20 cellular contexts compared by ENCODE assay signal in the genomic region with DNA sequence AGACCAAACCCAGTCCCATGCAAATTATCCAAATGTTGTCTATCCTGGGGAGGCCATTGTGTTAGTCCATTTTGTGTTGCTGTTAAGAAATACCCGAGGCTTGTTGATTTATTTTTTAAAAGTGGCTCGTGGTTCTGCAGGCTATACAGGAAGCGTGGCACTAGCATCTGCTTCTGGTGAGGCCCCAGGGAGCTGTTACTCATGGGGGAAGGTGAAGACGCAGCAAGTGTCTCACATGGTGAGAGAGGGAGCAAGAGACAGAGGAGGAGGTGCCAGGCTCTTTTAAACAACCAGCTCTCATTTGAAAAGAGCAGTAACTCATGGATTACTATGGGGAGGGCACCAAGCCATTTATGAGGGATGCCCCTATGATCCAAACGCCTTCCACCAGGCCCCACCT.
"Had no signal": no experiment of that assay in that cellular context is flagged by ENCODE, and none has a peak within 500 bp of the region (broad histone marks: within the 10 kb centered on the region; RNA-seq: fewer than 3 reads in every experiment).

No MANE protein-coding gene starts in this region.

- H3K4me1 Mint-ChIP-seq: activated naive CD8-positive, alpha-beta T cell treated with anti-CD3 and anti-CD28 coated beads for 36 hours had no signal

- H3K36me3 ChIP-seq: lower lobe of right lung, right atrium auricular region, stomach, suprapubic skin, tibial nerve had no signal

- H3K27ac ChIP-seq: lower lobe of right lung, psoas muscle, right atrium auricular region, stomach, suprapubic skin, tibial nerve, VCaP had no signal

- H3K9me3 Mint-ChIP-seq: activated naive CD8-positive, alpha-beta T cell treated with anti-CD3 and anti-CD28 coated beads for 36 hours; activated T-cell treated with anti-CD3 and anti-CD28 coated beads, Interleukin-2, amount 50 U/mL, for 24 hours; naive thymus-derived CD8-positive, alpha-beta T cell had no signal

- H3K4me3 ChIP-seq: lower lobe of right lung, psoas muscle, right atrium auricular region, stomach, suprapubic skin, tibial nerve had no signal

- H3K4me1 ChIP-seq: lower lobe of right lung, psoas muscle, right atrium auricular region, stomach, suprapubic skin had no signal

- H3K4me3 Mint-ChIP-seq: activated CD8-positive, alpha-beta T cell treated with anti-CD3 and anti-CD28 coated beads, Interleukin-2, amount 10 ng/mL, durations not matched to agents 7 days and 5 days; activated naive CD8-positive, alpha-beta T cell treated with anti-CD3 and anti-CD28 coated beads for 36 hours; activated T-cell treated with anti-CD3 and anti-CD28 coated beads, Interleukin-2, amount 50 U/mL, for 24 hours; naive thymus-derived CD8-positive, alpha-beta T cell had no signal

- H3K36me3 Mint-ChIP-seq: activated naive CD8-positive, alpha-beta T cell treated with anti-CD3 and anti-CD28 coated beads for 36 hours; naive thymus-derived CD8-positive, alpha-beta T cell had no signal

- H3K27ac Mint-ChIP-seq: activated CD8-positive, alpha-beta T cell treated with anti-CD3 and anti-CD28 coated beads, Interleukin-2, amount 10 ng/mL, durations not matched to agents 7 days and 5 days; activated naive CD8-positive, alpha-beta T cell treated with anti-CD3 and anti-CD28 coated beads for 36 hours; activated T-cell treated with anti-CD3 and anti-CD28 coated beads, Interleukin-2, amount 50 U/mL, for 24 hours; naive thymus-derived CD8-positive, alpha-beta T cell had no signal

- ATAC-seq: activated CD8-positive, alpha-beta T cell treated with anti-CD3 and anti-CD28 coated beads, Interleukin-2, amount 10 ng/mL, durations not matched to agents 7 days and 5 days; left lobe of liver; lower lobe of right lung; naive thymus-derived CD8-positive, alpha-beta T cell; psoas muscle had no signal

- H3K27me3 ChIP-seq: right atrium auricular region, stomach, tibial nerve had no signal

- DNase-seq: activated CD4-positive, alpha-beta T cell treated with anti-CD3 and anti-CD28 coated beads, Interleukin-2, amount 50 U/mL, for 1 hour; activated CD4-positive, CD25-positive, alpha-beta regulatory T cell treated with anti-CD3 and anti-CD28 coated beads, Interleukin-2, amount 50 U/mL, for 72 hours; activated CD8-positive, alpha-beta T cell treated with anti-CD3 and anti-CD28 coated beads, Interleukin-2, amount 10 ng/mL, durations not matched to agents 7 days and 5 days; activated naive CD4-positive, alpha-beta T cell treated with Interleukin-2 at 50 U/mL for 16 hours; activated naive CD8-positive, alpha-beta T cell treated with anti-CD3 and anti-CD28 coated beads for 36 hours; activated T-cell treated with anti-CD3 and anti-CD28 coated beads, Interleukin-2, amount 50 U/mL, for 24 hours; central memory CD4-positive, alpha-beta T cell; dermis blood vessel endothelial cell; effector CD8-positive, alpha-beta T cell; foreskin melanocyte; lower lobe of right lung; naive thymus-derived CD8-positive, alpha-beta T cell; psoas muscle; stimulated activated CD4-positive, alpha-beta T cell treated with anti-CD3 and anti-CD28 coated beads, Interleukin-4, amount 100 ng/mL, for 4 hours; stomach had no signal

- H3K9me3 ChIP-seq: lower lobe of right lung, psoas muscle, right atrium auricular region, stomach, suprapubic skin, tibial nerve had no signal
